ENCODE assay signal across 16 cellular contexts in genomic region chr3:185595520-185595919, GRCh38. TPM values are rescaled to one million over a fixed set of nuclear protein-coding genes. Genes with fewer than 3 reads are reported as not detected.
DNase-seq lines count a peak whose midpoint lies in the region; ATAC-seq and TF ChIP-seq lines count a peak whose summit lies in the region.
"Had no signal": no experiment of that assay in that cellular context is flagged by ENCODE, and none has a peak within 500 bp of the region (broad histone marks: within the 10 kb centered on the region; RNA-seq: fewer than 3 reads in every experiment).

No MANE protein-coding gene starts in this region.

- peak overlapping the region; percentile 13 to 50 for H3K27ac Mint-ChIP-seq in activated naive CD4-positive, alpha-beta T cell treated with anti-CD3 and anti-CD28 coated beads, Interleukin-2, amount 50 U/mL, for 72 hours
- H3K27ac Mint-ChIP-seq: brain had no signal

- no peak for TF ChIP-seq CTCF in upper lobe of right lung (IDR thresholded peaks at IDR 0.05)

- H3K9me3 ChIP-seq in upper lobe of right lung, result no peaks in the 10 kb centered on the region

- H3K4me3 ChIP-seq in upper lobe of right lung, result no peak overlapping the region

- no peaks in the 10 kb centered on the region for H3K4me1 ChIP-seq in upper lobe of right lung

- intact Hi-C loops in upper lobe of right lung (cut with DNase I), result no loop called here

- H3K9me3 Mint-ChIP-seq in activated naive CD4-positive, alpha-beta T cell treated with anti-CD3 and anti-CD28 coated beads, Interleukin-2, amount 50 U/mL, for 72 hours, result no peaks in the 10 kb centered on the region
- H3K9me3 Mint-ChIP-seq: brain had no signal

- no peaks in the 10 kb centered on the region for H3K27me3 ChIP-seq in upper lobe of right lung

- H3K36me3 Mint-ChIP-seq in activated naive CD4-positive, alpha-beta T cell treated with anti-CD3 and anti-CD28 coated beads, Interleukin-2, amount 50 U/mL, for 72 hours, result peaks cover 0 to 7% of the 10 kb centered on the region in 2 donors

- H3K27ac ChIP-seq in upper lobe of right lung, result no peak overlapping the region

- no peak for DNase-seq in activated naive CD4-positive, alpha-beta T cell treated with anti-CD3 and anti-CD28 coated beads, Interleukin-2, amount 50 U/mL, for 72 hours (ENCODE audit: low spot score in 2 of 2)
- DNase-seq in activated naive CD4-positive, alpha-beta T cell treated with Interleukin-2 at 50 U/mL for 16 hours, result no peak
- DNase-seq in RPMI8226 (peak; percentile 24), upper lobe of right lung (no peak), kidney glomerular epithelial cell (lab: John Stamatoyannopoulos, UW) (no peak), SHP77 treated with DMSO at 0.1 percent for 48 hours (lab: John Stamatoyannopoulos, UW) (no peak), NCI-H2029 (lab: John Stamatoyannopoulos, UW) (no peak)
- DNase-seq: ACHN; activated T-cell treated with anti-CD3 and anti-CD28 coated beads for 4 hours; mesendoderm; NCI-H187 treated with DMSO at 0.1 percent for 48 hours; PC-3; stimulated activated CD4-positive, alpha-beta T cell treated with anti-CD3 and anti-CD28 coated beads, Interleukin-4, amount 100 ng/mL, for 1 hour had no signal

- ATAC-seq in activated naive CD4-positive, alpha-beta T cell treated with anti-CD3 and anti-CD28 coated beads, Interleukin-2, amount 50 U/mL, for 72 hours, result no peak
- ATAC-seq in HG03066 (IDR thresholded peaks at IDR 0.05; ENCODE audit: low read depth, unreplicated experiment), result peak; percentile 75
- ATAC-seq in upper lobe of right lung, result peak; percentile 59
- ATAC-seq: PC-3 had no signal

- peaks cover 55% of the 10 kb centered on the region for H3K36me3 ChIP-seq in upper lobe of right lung

RNA-seq across cellular contexts. Expression of gene SENP2, which starts 9.4 kb away (rescaled TPM):
- 10 to 100 TPM; 30.6 to 38.6 TPM for total RNA-seq in activated naive CD4-positive, alpha-beta T cell treated with anti-CD3 and anti-CD28 coated beads, Interleukin-2, amount 50 U/mL, for 72 hours
- total RNA-seq in upper lobe of right lung, result 42.0 TPM

RNA-seq across cellular contexts. Expression of gene LIPH, which starts 43.1 kb away (rescaled TPM):
- not detected for total RNA-seq in activated naive CD4-positive, alpha-beta T cell treated with anti-CD3 and anti-CD28 coated beads, Interleukin-2, amount 50 U/mL, for 72 hours
- 38.0 TPM for total RNA-seq in upper lobe of right lung
- total RNA-seq: temporal lobe had no signal

Comparison
In these comparisons a context has a peak if more than half of its experiments do, and no peak if none do; other contexts are left out.
1. ATAC-seq: peak in HG03066 (single experiment) and upper lobe of right lung (single experiment); none in activated naive CD4-positive, alpha-beta T cell treated with anti-CD3 and anti-CD28 coated beads, Interleukin-2, amount 50 U/mL, for 72 hours (0 of 2).
2. RNA of gene LIPH, which starts 43.1 kb away (total RNA-seq): 38.0 TPM in upper lobe of right lung (single experiment); not detected in activated naive CD4-positive, alpha-beta T cell treated with anti-CD3 and anti-CD28 coated beads, Interleukin-2, amount 50 U/mL, for 72 hours; every median in the first group is over 10 times any median in the second.